ENCODE assay signal across 13 cellular contexts in the genomic region with DNA sequence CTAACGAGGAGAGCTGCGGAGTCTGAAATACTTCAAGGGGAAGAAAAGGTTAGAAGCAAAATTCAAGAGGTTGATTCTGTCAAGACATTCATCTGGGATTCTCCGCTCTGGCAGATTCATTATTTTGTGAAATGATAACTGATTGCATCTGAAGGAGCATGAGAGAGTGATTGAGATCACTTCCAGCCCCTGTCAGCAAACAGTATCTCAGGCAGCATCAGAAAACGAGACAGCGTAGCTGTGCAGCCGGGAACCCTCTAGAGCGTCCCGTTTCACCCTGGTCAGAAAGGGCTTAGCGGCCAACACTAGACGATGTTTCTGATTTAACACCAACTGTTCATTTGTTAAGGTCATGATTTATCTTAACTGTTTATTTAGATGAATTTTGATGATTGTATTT.
DNase-seq lines count a peak whose midpoint lies in the region; ATAC-seq and TF ChIP-seq lines count a peak whose summit lies in the region.
"Had no signal": no experiment of that assay in that cellular context is flagged by ENCODE, and none has a peak within 500 bp of the region (broad histone marks: within the 10 kb centered on the region; RNA-seq: fewer than 3 reads in every experiment).

No MANE protein-coding gene starts in this region.

- H3K4me3 ChIP-seq in LNCaP clone FGC (ENCODE audit: low read depth, low read length) (no peak overlapping the region), mesenchymal stem cell (ENCODE audit: insufficient read depth in 1 of 2, low read depth in 1 of 2, low read length in 2 of 2) (no peak overlapping the region), sigmoid colon (peak overlapping the region in 3 of 4 donors; percentile 2 to 8 (median 3))
- no peak overlapping the region for H3K4me3 ChIP-seq in CD8-positive, alpha-beta memory T cell (ENCODE audit: low read length)
- H3K4me3 ChIP-seq: K562 had no signal

- no peaks in the 10 kb centered on the region for H3K4me1 ChIP-seq in mesenchymal stem cell (ENCODE audit: control insufficient read depth, insufficient read depth, low read depth, low read length)
- peaks cover 0 to 26% (median 16%) of the 10 kb centered on the region in 4 donors for H3K4me1 ChIP-seq in sigmoid colon
- H3K4me1 ChIP-seq in CD8-positive, alpha-beta memory T cell (ENCODE audit: insufficient read depth, low read length): no peaks in the 10 kb centered on the region

- H3K9me3 Mint-ChIP-seq in CD8-positive, alpha-beta memory T cell: no peaks in the 10 kb centered on the region

- H3K36me3 Mint-ChIP-seq in CD8-positive, alpha-beta memory T cell: no peaks in the 10 kb centered on the region

- H2BK120ac ChIP-seq in mesenchymal stem cell (ENCODE audit: low read depth, low read length): no peak overlapping the region

- H3K27me3 Mint-ChIP-seq in CD8-positive, alpha-beta memory T cell: peaks cover 6 to 37% of the 10 kb centered on the region in 2 donors

- intact Hi-C loops in sigmoid colon (cut with DNase I): no loop called here

- no peak overlapping the region for H3K27ac Mint-ChIP-seq in CD8-positive, alpha-beta memory T cell

- WGBS in mesenchymal stem cell: 90% methylated on average over 9 of the region's 10 CpGs
- WGBS in sigmoid colon, 2 donors: 67 to 76% methylated on average over 10 of the region's 10 CpGs

- TF ChIP-seq POLR2A in sigmoid colon (IDR thresholded peaks at IDR 0.05): no peak

- no peak overlapping the region for H3K4ac ChIP-seq in mesenchymal stem cell (ENCODE audit: low read depth in 1 of 2, low read length in 2 of 2)

- H3K14ac ChIP-seq in mesenchymal stem cell (ENCODE audit: low read length in 2 of 2): no peak overlapping the region

- in situ Hi-C loops in ACHN (cut with HindIII; ENCODE audit: low pct_ligation_motif_present, low pct_unique_long_range_greater_than_20kb, low sequenced_read_pairs): no loop called here

- H3K23ac ChIP-seq in mesenchymal stem cell (ENCODE audit: low read length in 2 of 2): no peak overlapping the region

- H2AFZ ChIP-seq in mesenchymal stem cell (ENCODE audit: low read depth, low read length): no peak overlapping the region

- H3K18ac ChIP-seq in mesenchymal stem cell (ENCODE audit: low read depth in 1 of 2, low read length in 2 of 2): no peak overlapping the region

- POLR2A ChIA-PET in CD8-positive, alpha-beta memory T cell (lab: Charles Lee): no interaction called here

- no peaks in the 10 kb centered on the region for H3K79me1 ChIP-seq in mesenchymal stem cell (replicated peaks; ENCODE audit: low read length, poor library complexity, severe bottlenecking)

- peak overlapping the region; percentile 36 for H3K9ac ChIP-seq in mesenchymal stem cell (ENCODE audit: low read length)

- H3K4me1 Mint-ChIP-seq in CD8-positive, alpha-beta memory T cell: no peaks in the 10 kb centered on the region

- H3K4me2 ChIP-seq in mesenchymal stem cell (ENCODE audit: low read length, poor library complexity, severe bottlenecking): no peak overlapping the region

- H4K8ac ChIP-seq in mesenchymal stem cell (ENCODE audit: low read length): no peak overlapping the region

- no peak overlapping the region for H3K4me3 Mint-ChIP-seq in CD8-positive, alpha-beta memory T cell

- H2BK5ac ChIP-seq in mesenchymal stem cell (ENCODE audit: low read depth, low read length, poor library complexity, severe bottlenecking): no peak overlapping the region

- CTCF ChIA-PET in CD8-positive, alpha-beta memory T cell (lab: Charles Lee): no interaction called here

- no peak overlapping the region for H2BK12ac ChIP-seq in mesenchymal stem cell (ENCODE audit: low read length in 2 of 2)

- DNase-seq in LNCaP clone FGC (ENCODE audit: low read depth) (no peak), foreskin melanocyte (peak; percentile 1), mesenchymal stem cell (no peak), sigmoid colon (no peak), caudate nucleus (lab: John Stamatoyannopoulos, UW) (no peak), ACHN (no peak)
- no peak for DNase-seq in CD8-positive, alpha-beta memory T cell
- DNase-seq: Calu3, DMS 273 treated with DMSO at 0.1 percent for 48 hours had no signal

- no peak overlapping the region for H2BK15ac ChIP-seq in mesenchymal stem cell (ENCODE audit: low read depth, poor library complexity, severe bottlenecking)

- H2AK5ac ChIP-seq in mesenchymal stem cell (ENCODE audit: low read length, severe bottlenecking): no peak overlapping the region

- H3K27ac ChIP-seq in mesenchymal stem cell (ENCODE audit: low read length, poor library complexity, severe bottlenecking): no peak overlapping the region
- peak overlapping the region in 3 of 4 donors; percentile 49 to 59 (median 49) for H3K27ac ChIP-seq in sigmoid colon
- H3K27ac ChIP-seq in CD8-positive, alpha-beta memory T cell (ENCODE audit: low read depth, low read length): no peak overlapping the region
- no peak overlapping the region for H3K27ac ChIP-seq in caudate nucleus (ENCODE audit: low read depth, low read length)
- H3K27ac ChIP-seq: HL-60 had no signal

- no peak for TF ChIP-seq EP300 in sigmoid colon (IDR thresholded peaks at IDR 0.05)

- H4K91ac ChIP-seq in mesenchymal stem cell (ENCODE audit: low read length): no peak overlapping the region

- no peak for ATAC-seq in HG03432 (IDR thresholded peaks at IDR 0.05; ENCODE audit: unreplicated experiment)
- ATAC-seq: HCT116, K562 had no signal

- H3K36me3 ChIP-seq in mesenchymal stem cell (ENCODE audit: control insufficient read depth in 1 of 2, insufficient read depth in 2 of 2, low read depth in 1 of 2, low read length in 2 of 2) (no peaks in the 10 kb centered on the region), sigmoid colon (no peaks in the 10 kb centered on the region)
- no peaks in the 10 kb centered on the region for H3K36me3 ChIP-seq in CD8-positive, alpha-beta memory T cell (ENCODE audit: insufficient read depth, low read length)

- peaks cover 0 to 3% of the 10 kb centered on the region in 2 experiments for H3K27me3 ChIP-seq in mesenchymal stem cell (ENCODE audit: control insufficient read depth in 1 of 2, insufficient read depth in 1 of 2, low read length in 2 of 2)
- no peaks in the 10 kb centered on the region for H3K27me3 ChIP-seq in sigmoid colon
- H3K27me3 ChIP-seq in CD8-positive, alpha-beta memory T cell (ENCODE audit: insufficient read depth, low read length, poor library complexity, severe bottlenecking): peaks cover 4% of the 10 kb centered on the region

- TF ChIP-seq CTCF in LNCaP clone FGC (IDR thresholded peaks at IDR 0.05; ENCODE audit: control insufficient read depth, extremely low read depth, insufficient read depth): 0 out of 2 replicates have a peak, but pooled peaks have one; percentile 0
- TF ChIP-seq CTCF in sigmoid colon (IDR thresholded peaks at IDR 0.05): no peak

- H3K9me3 ChIP-seq in mesenchymal stem cell (ENCODE audit: control insufficient read depth, low read length) (no peaks in the 10 kb centered on the region), sigmoid colon (no peaks in the 10 kb centered on the region)
- H3K9me3 ChIP-seq in CD8-positive, alpha-beta memory T cell (ENCODE audit: low read length): no peaks in the 10 kb centered on the region

Comparison
In these comparisons a context has a peak if more than half of its experiments do, and no peak if none do; other contexts are left out.
1. H3K4me3 ChIP-seq: peak in sigmoid colon (3 of 4); none in LNCaP clone FGC (single experiment), mesenchymal stem cell (0 of 2) and CD8-positive, alpha-beta memory T cell (single experiment).
2. H3K27ac ChIP-seq: peak in sigmoid colon (3 of 4); none in mesenchymal stem cell (single experiment), CD8-positive, alpha-beta memory T cell (single experiment) and caudate nucleus (single experiment).